13 cellular contexts compared by ENCODE assay signal in the genomic region with DNA sequence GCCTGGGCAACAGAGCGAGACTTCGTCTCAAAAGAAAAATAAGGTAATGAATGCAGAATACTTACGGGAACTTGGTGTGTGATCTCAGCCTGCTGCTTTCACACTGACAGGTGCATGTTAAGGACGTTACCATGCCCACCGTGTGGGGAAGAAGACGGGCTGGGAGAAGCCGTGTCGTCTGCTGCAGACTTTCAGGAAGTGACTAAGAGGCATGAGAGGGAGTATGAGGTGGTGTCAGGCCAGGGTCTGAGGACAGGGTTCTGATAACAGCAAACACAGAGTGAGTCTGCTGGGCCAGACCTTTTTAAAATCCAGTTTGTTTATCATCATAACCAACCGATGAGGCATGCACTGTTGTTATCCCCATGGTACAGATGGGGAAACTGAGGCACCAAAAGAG. TPM values are rescaled to one million over a fixed set of nuclear protein-coding genes. Genes with fewer than 3 reads are reported as not detected.
DNase-seq lines count a peak whose midpoint lies in the region; ATAC-seq and TF ChIP-seq lines count a peak whose summit lies in the region.
"Had no signal": no experiment of that assay in that cellular context is flagged by ENCODE, and none has a peak within 500 bp of the region (broad histone marks: within the 10 kb centered on the region; RNA-seq: fewer than 3 reads in every experiment).

No MANE protein-coding gene starts in this region.

- H3K4me3 ChIP-seq in astrocyte of the spinal cord (ENCODE audit: low read depth, low read length), result no peak overlapping the region
- H3K4me3 ChIP-seq: dorsolateral prefrontal cortex, right lobe of liver, SJSA1, tibial nerve had no signal

- in situ Hi-C loops in astrocyte of the spinal cord (cut with HindIII; ENCODE audit: low sequenced_read_pairs), result no loop called here

- peak; percentile 44 for ATAC-seq in HG02610 (IDR thresholded peaks at IDR 0.05; ENCODE audit: unreplicated experiment)
- ATAC-seq in GM19395 (IDR thresholded peaks at IDR 0.05; ENCODE audit: unreplicated experiment), result no peak

- DNase-seq in MV-4-11 (lab: John Stamatoyannopoulos, UW), result peak; percentile 47
- DNase-seq in astrocyte of the spinal cord (ENCODE audit: low read depth, low spot score), result peak; percentile 19
- peak; percentile 26 for DNase-seq in renal cortical epithelial cell (ENCODE audit: low read depth)
- no peak for DNase-seq in NOMO-1 treated with dmso at 0.1 percent for 144 hours (lab: John Stamatoyannopoulos, UW; ENCODE audit: unreplicated experiment)
- no peak for DNase-seq in NCI-H82 (lab: John Stamatoyannopoulos, UW)
- DNase-seq: dorsolateral prefrontal cortex, NCI-H526 treated with DMSO at 0.1 percent for 48 hours, right lobe of liver had no signal

- TF ChIP-seq CTCF in astrocyte of the spinal cord (IDR thresholded peaks at IDR 0.05; ENCODE audit: low read depth, low read length), result no peak

RNA-seq across cellular contexts. Expression of gene GALP, which starts 13.6 kb away (rescaled TPM):
- total RNA-seq in renal cortical epithelial cell, result not detected in 2 replicates
- total RNA-seq: dorsolateral prefrontal cortex, fibroblast of villous mesenchyme, SJSA1, tibial nerve had no signal

RNA-seq across cellular contexts. Expression of gene ZNF444, which starts 21.2 kb away (rescaled TPM):
- total RNA-seq in renal cortical epithelial cell, result 12.9 and 28.2 TPM in 2 replicates

RNA-seq across cellular contexts. Expression of gene ZSCAN5B, which starts 35.3 kb away (rescaled TPM):
- total RNA-seq in renal cortical epithelial cell, result not detected in 2 replicates
- total RNA-seq: fibroblast of villous mesenchyme, right lobe of liver, SJSA1, tibial nerve had no signal

RNA-seq across cellular contexts. Expression of gene ZSCAN5C, which starts 39.8 kb away (rescaled TPM):
- not detected in 2 replicates for total RNA-seq in renal cortical epithelial cell
- total RNA-seq: dorsolateral prefrontal cortex, fibroblast of villous mesenchyme, right lobe of liver, SJSA1, tibial nerve had no signal

RNA-seq across cellular contexts. Expression of gene ZNF787, which starts 41.2 kb away (rescaled TPM):
- total RNA-seq in renal cortical epithelial cell, result 25.6 and 41.0 TPM in 2 replicates

Comparison
In these comparisons a context has a peak if more than half of its experiments do, and no peak if none do; other contexts are left out.
1. DNase-seq: peak in MV-4-11 (single experiment), astrocyte of the spinal cord (single experiment) and renal cortical epithelial cell (single experiment); none in NOMO-1 treated with dmso at 0.1 percent for 144 hours (single experiment) and NCI-H82 (single experiment).